In genomic region chr18:40094441-40094840, GRCh38 we compare ENCODE assay signal across 1 cellular context.
TF ChIP-seq lines count a peak whose summit lies in the region.

No MANE protein-coding gene starts in this region.

TF ChIP-seq in GM23338, 12 proteins besides CTCF, POLR2A, EP300 and RAD21 (continued from another document):
- TF ChIP-seq, protein P1, sequence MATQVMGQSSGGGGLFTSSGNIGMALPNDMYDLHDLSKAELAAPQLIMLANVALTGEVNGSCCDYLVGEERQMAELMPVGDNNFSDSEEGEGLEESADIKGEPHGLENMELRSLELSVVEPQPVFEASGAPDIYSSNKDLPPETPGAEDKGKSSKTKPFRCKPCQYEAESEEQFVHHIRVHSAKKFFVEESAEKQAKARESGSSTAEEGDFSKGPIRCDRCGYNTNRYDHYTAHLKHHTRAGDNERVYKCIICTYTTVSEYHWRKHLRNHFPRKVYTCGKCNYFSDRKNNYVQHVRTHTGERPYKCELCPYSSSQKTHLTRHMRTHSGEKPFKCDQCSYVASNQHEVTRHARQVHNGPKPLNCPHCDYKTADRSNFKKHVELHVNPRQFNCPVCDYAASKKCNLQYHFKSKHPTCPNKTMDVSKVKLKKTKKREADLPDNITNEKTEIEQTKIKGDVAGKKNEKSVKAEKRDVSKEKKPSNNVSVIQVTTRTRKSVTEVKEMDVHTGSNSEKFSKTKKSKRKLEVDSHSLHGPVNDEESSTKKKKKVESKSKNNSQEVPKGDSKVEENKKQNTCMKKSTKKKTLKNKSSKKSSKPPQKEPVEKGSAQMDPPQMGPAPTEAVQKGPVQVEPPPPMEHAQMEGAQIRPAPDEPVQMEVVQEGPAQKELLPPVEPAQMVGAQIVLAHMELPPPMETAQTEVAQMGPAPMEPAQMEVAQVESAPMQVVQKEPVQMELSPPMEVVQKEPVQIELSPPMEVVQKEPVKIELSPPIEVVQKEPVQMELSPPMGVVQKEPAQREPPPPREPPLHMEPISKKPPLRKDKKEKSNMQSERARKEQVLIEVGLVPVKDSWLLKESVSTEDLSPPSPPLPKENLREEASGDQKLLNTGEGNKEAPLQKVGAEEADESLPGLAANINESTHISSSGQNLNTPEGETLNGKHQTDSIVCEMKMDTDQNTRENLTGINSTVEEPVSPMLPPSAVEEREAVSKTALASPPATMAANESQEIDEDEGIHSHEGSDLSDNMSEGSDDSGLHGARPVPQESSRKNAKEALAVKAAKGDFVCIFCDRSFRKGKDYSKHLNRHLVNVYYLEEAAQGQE (IDR thresholded peaks at IDR 0.05; ENCODE audit: unreplicated experiment): no peak
